In genomic region chr1:29311352-29312030, GRCh38 we compare ENCODE assay signal across 22 cellular contexts.
"Had no signal": no experiment of that assay in that cellular context is flagged by ENCODE, and none has a peak within 500 bp of the region (broad histone marks: within the 10 kb centered on the region; RNA-seq: fewer than 3 reads in every experiment).

No MANE protein-coding gene starts in this region.

- H3K9me3 ChIP-seq: esophagus squamous epithelium, gastroesophageal sphincter, left lung, psoas muscle, right lobe of liver, spleen, testis, transverse colon had no signal

- H3K36me3 Mint-ChIP-seq: naive B cell; stimulated activated naive B cell treated with anti-CD40 and anti-IgM and Interleukin-4, amounts not matched to agents 10 μg/mL and 1 μg/mL and 100 μg/mL, for 72 hours had no signal

- DNase-seq: esophagus squamous epithelium; foreskin fibroblast; mesenchymal stem cell; midbrain; naive B cell; occipital lobe; psoas muscle; retina; right lobe of liver; spleen; stimulated activated CD4-positive, alpha-beta T cell treated with anti-CD3 and anti-CD28 coated beads, Interleukin-15, amount 100 ng/mL, for 24 hours; stimulated activated CD4-positive, alpha-beta T cell treated with anti-CD3 and anti-CD28 coated beads, Interleukin-1b, Interleukin-23, amount 100 ng/mL, for 48 hours; stimulated activated CD4-positive, alpha-beta T cell treated with anti-CD3 and anti-CD28 coated beads, Interleukin-4, amount 100 ng/mL, for 24 hours; stimulated activated naive B cell treated with anti-CD40 and anti-IgM and Interleukin-4, amounts not matched to agents 10 μg/mL and 1 μg/mL and 100 μg/mL, for 72 hours; stimulated activated naive CD8-positive, alpha-beta T cell treated with anti-CD3 and anti-CD28 coated beads, Interleukin-15, amount 100 ng/mL, for 72 hours; testis; transverse colon had no signal

- H3K79me2 ChIP-seq: parathyroid adenoma had no signal

- H3K9ac ChIP-seq: parathyroid adenoma had no signal

- H2AFZ ChIP-seq: parathyroid adenoma had no signal

- H3K27me3 Mint-ChIP-seq: stimulated activated naive CD8-positive, alpha-beta T cell treated with anti-CD3 and anti-CD28 coated beads, Interleukin-15, amount 100 ng/mL, for 72 hours had no signal

- H3K4me3 ChIP-seq: esophagus squamous epithelium, gastroesophageal sphincter, left lung, lung, psoas muscle, right lobe of liver, spleen, testis, transverse colon had no signal

- H3K4me1 ChIP-seq: esophagus squamous epithelium, gastroesophageal sphincter, left lung, parathyroid adenoma, psoas muscle, right lobe of liver, spleen, testis, transverse colon had no signal

- H3K27ac Mint-ChIP-seq: nephron; stimulated activated naive B cell treated with anti-CD40 and anti-IgM and Interleukin-4, amounts not matched to agents 10 μg/mL and 1 μg/mL and 100 μg/mL, for 72 hours; stimulated activated naive CD8-positive, alpha-beta T cell treated with anti-CD3 and anti-CD28 coated beads, Interleukin-15, amount 100 ng/mL, for 72 hours had no signal

- H3K27me3 ChIP-seq: esophagus squamous epithelium, gastroesophageal sphincter, left lung, right lobe of liver, spleen, testis, transverse colon had no signal

- H3K4me3 Mint-ChIP-seq: naive B cell; nephron; stimulated activated naive B cell treated with anti-CD40 and anti-IgM and Interleukin-4, amounts not matched to agents 10 μg/mL and 1 μg/mL and 100 μg/mL, for 72 hours; stimulated activated naive CD8-positive, alpha-beta T cell treated with anti-CD3 and anti-CD28 coated beads, Interleukin-15, amount 100 ng/mL, for 72 hours had no signal

- ATAC-seq: gastroesophageal sphincter; left lung; right lobe of liver; stimulated activated naive CD8-positive, alpha-beta T cell treated with anti-CD3 and anti-CD28 coated beads, Interleukin-15, amount 100 ng/mL, for 72 hours had no signal

- H3K36me3 ChIP-seq: spleen, transverse colon had no signal

- H3K9me3 Mint-ChIP-seq: naive B cell; nephron; stimulated activated naive B cell treated with anti-CD40 and anti-IgM and Interleukin-4, amounts not matched to agents 10 μg/mL and 1 μg/mL and 100 μg/mL, for 72 hours; stimulated activated naive CD8-positive, alpha-beta T cell treated with anti-CD3 and anti-CD28 coated beads, Interleukin-15, amount 100 ng/mL, for 72 hours had no signal

- H3K27ac ChIP-seq: esophagus squamous epithelium, gastroesophageal sphincter, left lung, parathyroid adenoma, psoas muscle, right lobe of liver, spleen, testis, transverse colon had no signal

- H3K4me1 Mint-ChIP-seq: naive B cell; stimulated activated naive B cell treated with anti-CD40 and anti-IgM and Interleukin-4, amounts not matched to agents 10 μg/mL and 1 μg/mL and 100 μg/mL, for 72 hours; stimulated activated naive CD8-positive, alpha-beta T cell treated with anti-CD3 and anti-CD28 coated beads, Interleukin-15, amount 100 ng/mL, for 72 hours had no signal
